ENCODE assay signal across 8 cellular contexts in the genomic region with DNA sequence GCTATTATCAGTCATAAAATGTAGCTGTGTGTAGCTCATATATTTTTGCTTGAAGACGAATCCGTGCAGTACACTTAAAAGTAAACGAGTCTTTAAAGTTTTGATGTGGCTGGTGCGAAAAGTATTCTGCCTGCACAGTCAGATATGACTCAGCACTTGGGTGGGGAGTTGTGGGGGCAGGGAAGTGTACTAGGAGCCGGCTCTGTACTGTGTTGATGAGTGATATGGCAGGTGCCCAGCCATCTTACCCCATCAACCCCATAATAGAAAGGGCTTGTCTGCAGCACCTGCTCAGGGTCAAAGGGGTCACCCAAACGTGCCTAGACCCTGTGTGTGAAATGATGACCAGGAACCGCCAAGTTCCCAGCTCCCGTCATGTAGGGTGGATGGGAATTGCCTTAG. TPM values are rescaled to one million over a fixed set of nuclear protein-coding genes. Genes with fewer than 3 reads are reported as not detected.
A peak's percentile ranks its signal among the peaks of the same experiment; 100 is the strongest.
DNase-seq lines count a peak whose midpoint lies in the region; ATAC-seq and TF ChIP-seq lines count a peak whose summit lies in the region.

No MANE protein-coding gene starts in this region.

- peak in 6 of 7 experiments; percentile 6 to 56 (median 40) for DNase-seq in CD8-positive, alpha-beta T cell
- DNase-seq in OCI-LY7 (ENCODE audit: low spot score) (peak; percentile 12), kidney epithelial cell (ENCODE audit: low read depth) (peak; percentile 41), NCI-H1048 (lab: John Stamatoyannopoulos, UW) (no peak)
- DNase-seq in activated effector memory CD4-positive, alpha-beta T cell treated with anti-CD3 and anti-CD28 coated beads, Interleukin-2, amount 50 U/mL, for 16 hours, result peak; percentile 87
- DNase-seq in stimulated activated naive CD8-positive, alpha-beta T cell treated with anti-CD3 and anti-CD28 coated beads, Interleukin-15, Interleukin-2, amounts not matched to agents 100 U/mL and 50 U/mL, for 24 hours, result peak; percentile 68

- H3K9me3 ChIP-seq in CD8-positive, alpha-beta T cell (ENCODE audit: low read length), result no peaks in the 10 kb centered on the region
- no peaks in the 10 kb centered on the region for H3K9me3 ChIP-seq in OCI-LY7 (ENCODE audit: low read length)

- H3K27ac ChIP-seq in CD8-positive, alpha-beta T cell (ENCODE audit: low read depth, low read length), result no peak overlapping the region
- no peak overlapping the region for H3K27ac ChIP-seq in OCI-LY7 (ENCODE audit: low read depth, low read length, poor library complexity, severe bottlenecking)

- H3K27me3 Mint-ChIP-seq in CD8-positive, alpha-beta T cell (ENCODE audit: low read depth), result no peaks in the 10 kb centered on the region

- H3K9me2 ChIP-seq in OCI-LY7 (ENCODE audit: insufficient read depth, low read length), result no peaks in the 10 kb centered on the region

- H3K4me3 ChIP-seq in CD8-positive, alpha-beta T cell (ENCODE audit: low read depth, low read length), result no peak overlapping the region
- H3K4me3 ChIP-seq in OCI-LY7 (ENCODE audit: low read depth, low read length, poor library complexity, severe bottlenecking) (no peak overlapping the region), kidney epithelial cell (ENCODE audit: low read depth, low read length) (no peak overlapping the region)

- no peaks in the 10 kb centered on the region for H3K9me3 Mint-ChIP-seq in CD8-positive, alpha-beta T cell

- no peaks in the 10 kb centered on the region for H3K27me3 ChIP-seq in CD8-positive, alpha-beta T cell (ENCODE audit: insufficient read depth, low read length)
- no peaks in the 10 kb centered on the region for H3K27me3 ChIP-seq in kidney epithelial cell (ENCODE audit: control insufficient read depth, insufficient read depth, low read length)

- H3K27ac Mint-ChIP-seq in CD8-positive, alpha-beta T cell, result no peak overlapping the region

- intact Hi-C loops in CD8-positive, alpha-beta T cell (cut with DNase I, micrococcal nuclease), result no loop called here
- intact Hi-C loops in OCI-LY7 (cut with micrococcal nuclease; ENCODE audit: unreplicated experiment), result loop anchor here (5.0 kb wide), 1 partner anchor 34 kb away; no protein-coding TSS in a partner anchor

- no peaks in the 10 kb centered on the region for H3K4me1 ChIP-seq in CD8-positive, alpha-beta T cell (ENCODE audit: insufficient read depth, low read length)
- H3K4me1 ChIP-seq in OCI-LY7 (ENCODE audit: insufficient read depth, low read length, poor library complexity, severe bottlenecking), result peaks cover 22% of the 10 kb centered on the region

- TF ChIP-seq CTCF in CD8-positive, alpha-beta T cell (IDR thresholded peaks at IDR 0.05), result no peak
- TF ChIP-seq CTCF in OCI-LY7 (conservative IDR thresholded peaks at IDR 0.05; ENCODE audit: low read length) (no peak), kidney epithelial cell (IDR thresholded peaks at IDR 0.05; ENCODE audit: insufficient read depth, low read length, poor library complexity, severe bottlenecking) (no peak)

- peaks cover 5% of the 10 kb centered on the region for H3K36me3 ChIP-seq in CD8-positive, alpha-beta T cell (ENCODE audit: insufficient read depth, low read length)
- H3K36me3 ChIP-seq in OCI-LY7 (ENCODE audit: insufficient read depth, low read length), result peaks cover 43% of the 10 kb centered on the region
- no peaks in the 10 kb centered on the region for H3K36me3 ChIP-seq in kidney epithelial cell (ENCODE audit: control insufficient read depth, insufficient read depth, low read length)

- H3K4me3 Mint-ChIP-seq in CD8-positive, alpha-beta T cell, result no peak overlapping the region

- H3K4me2 ChIP-seq in OCI-LY7 (ENCODE audit: low read length), result no peak overlapping the region

- H3K79me2 ChIP-seq in OCI-LY7 (ENCODE audit: insufficient read depth, low read depth, low read length), result no peaks in the 10 kb centered on the region

- H2AFZ ChIP-seq in OCI-LY7 (ENCODE audit: low read length), result no peak overlapping the region

- peaks cover 13% of the 10 kb centered on the region for H3K4me1 Mint-ChIP-seq in CD8-positive, alpha-beta T cell (ENCODE audit: low read depth)

- CTCF ChIA-PET in CD8-positive, alpha-beta T cell (lab: Charles Lee), result interaction anchor here (1.1 kb wide), 2 partner anchors 10 to 12 kb away, joined by 3 to 5 read pairs; no protein-coding TSS in a partner anchor
- CTCF ChIA-PET in OCI-LY7 (lab: Charles Lee; ENCODE audit: unreplicated experiment), result no interaction called here

- no TSS peak for BruUV-seq in OCI-LY7 (replicated peaks; lab: Mats Ljungman, UMichigan)

- peak; percentile 78 for ATAC-seq in CD8-positive, alpha-beta T cell
- peak; percentile 76 for ATAC-seq in GM21717 (IDR thresholded peaks at IDR 0.05; ENCODE audit: unreplicated experiment)
- peak; percentile 88 for ATAC-seq in stimulated activated naive CD8-positive, alpha-beta T cell treated with anti-CD3 and anti-CD28 coated beads, Interleukin-15, Interleukin-2, amounts not matched to agents 100 U/mL and 50 U/mL, for 24 hours
- no peak for ATAC-seq in HG02970 (IDR thresholded peaks at IDR 0.05; ENCODE audit: low FRiP score, unreplicated experiment)

- POLR2A ChIA-PET in CD8-positive, alpha-beta T cell (lab: Charles Lee), result no interaction called here
- POLR2A ChIA-PET in OCI-LY7 (lab: Charles Lee), result no interaction called here

- H3K36me3 Mint-ChIP-seq in CD8-positive, alpha-beta T cell, result peaks cover 23% of the 10 kb centered on the region

- H4K20me1 ChIP-seq in OCI-LY7 (ENCODE audit: insufficient read depth, low read length), result no peaks in the 10 kb centered on the region

RNA-seq across cellular contexts. Expression of a gene that starts 47.8 kb away (rescaled TPM):
- 10 to 100 TPM; 38.7 to 40.1 TPM for total RNA-seq in CD8-positive, alpha-beta T cell
- total RNA-seq in OCI-LY7 (2014; rRNA removed; shearing (Covaris generic)), result 10.9 and 16.0 TPM in 2 replicates
- 20.3 and 21.2 TPM in 2 replicates for total RNA-seq in OCI-LY7 (2022)
- total RNA-seq in kidney epithelial cell, result 13.8 and 17.5 TPM in 2 replicates
